In genomic region chr17:74502866-74503265, GRCh38 we compare ENCODE assay signal across 20 cellular contexts. TPM values are rescaled to one million over a fixed set of nuclear protein-coding genes. Genes with fewer than 3 reads are reported as not detected.
"Had no signal": no experiment of that assay in that cellular context is flagged by ENCODE, and none has a peak within 500 bp of the region (broad histone marks: within the 10 kb centered on the region; RNA-seq: fewer than 3 reads in every experiment).

No MANE protein-coding gene starts in this region.

- H3K4me1 ChIP-seq: esophagus squamous epithelium, pancreas, spleen, vagina had no signal

- H3K27me3 Mint-ChIP-seq: activated naive CD8-positive, alpha-beta T cell; effector memory CD8-positive, alpha-beta T cell; naive thymus-derived CD8-positive, alpha-beta T cell had no signal

- H3K4me3 Mint-ChIP-seq: activated CD4-positive, alpha-beta T cell treated with anti-CD3 and anti-CD28 coated beads, Interleukin-2, amount 10 ng/mL, durations not matched to agents 7 days and 5 days; activated CD8-positive, alpha-beta T cell treated with anti-CD3 and anti-CD28 coated beads, Interleukin-2, amount 10 ng/mL, durations not matched to agents 7 days and 5 days; activated naive CD8-positive, alpha-beta T cell; effector memory CD8-positive, alpha-beta T cell; immature natural killer cell; naive thymus-derived CD8-positive, alpha-beta T cell; stimulated activated naive B cell treated with anti-CD40 and anti-IgM and Interleukin-4, amounts not matched to agents 10 μg/mL and 1 μg/mL and 100 μg/mL, for 72 hours had no signal

- ATAC-seq: activated CD8-positive, alpha-beta T cell treated with anti-CD3 and anti-CD28 coated beads, Interleukin-2, amount 10 ng/mL, durations not matched to agents 7 days and 5 days; effector memory CD8-positive, alpha-beta T cell; naive thymus-derived CD8-positive, alpha-beta T cell; pancreas; sciatic nerve; stimulated activated naive B cell treated with anti-CD40 and anti-IgM and Interleukin-4, amounts not matched to agents 10 μg/mL and 1 μg/mL and 100 μg/mL, for 72 hours had no signal

- H3K27me3 ChIP-seq: cardiac muscle cell, esophagus squamous epithelium, pancreas, spleen, thyroid gland, vagina had no signal

- H3K9me3 ChIP-seq: esophagus squamous epithelium, pancreas, spleen, thyroid gland, vagina had no signal

- H3K9me3 Mint-ChIP-seq: activated CD4-positive, alpha-beta T cell treated with anti-CD3 and anti-CD28 coated beads, Interleukin-2, amount 10 ng/mL, durations not matched to agents 7 days and 5 days; effector memory CD8-positive, alpha-beta T cell; immature natural killer cell; naive thymus-derived CD8-positive, alpha-beta T cell had no signal

- H3K36me3 ChIP-seq: cardiac muscle cell, esophagus squamous epithelium, pancreas, spleen, thyroid gland, vagina had no signal

- DNase-seq: activated CD4-positive, alpha-beta T cell treated with anti-CD3 and anti-CD28 coated beads, Interleukin-2, amount 10 ng/mL, durations not matched to agents 7 days and 5 days; activated CD8-positive, alpha-beta T cell treated with anti-CD3 and anti-CD28 coated beads, Interleukin-2, amount 10 ng/mL, durations not matched to agents 7 days and 5 days; dermis blood vessel endothelial cell; effector memory CD8-positive, alpha-beta T cell; esophagus squamous epithelium; immature natural killer cell; mesendoderm; naive thymus-derived CD8-positive, alpha-beta T cell; pancreas; spleen; stimulated activated naive B cell treated with anti-CD40 and anti-IgM and Interleukin-4, amounts not matched to agents 10 μg/mL and 1 μg/mL and 100 μg/mL, for 72 hours; T-helper 1 cell; T-helper 9 cell; thyroid gland had no signal

- H3K4me1 Mint-ChIP-seq: activated CD4-positive, alpha-beta T cell treated with anti-CD3 and anti-CD28 coated beads, Interleukin-2, amount 10 ng/mL, durations not matched to agents 7 days and 5 days; immature natural killer cell; stimulated activated naive B cell treated with anti-CD40 and anti-IgM and Interleukin-4, amounts not matched to agents 10 μg/mL and 1 μg/mL and 100 μg/mL, for 72 hours had no signal

- H3K27ac ChIP-seq: cardiac muscle cell, esophagus squamous epithelium, pancreas, spleen, thyroid gland, vagina had no signal

- H3K4me3 ChIP-seq: cardiac muscle cell, esophagus squamous epithelium, pancreas, spleen, thyroid gland, vagina had no signal

- H3K36me3 Mint-ChIP-seq: activated naive CD8-positive, alpha-beta T cell; naive thymus-derived CD8-positive, alpha-beta T cell; stimulated activated naive B cell treated with anti-CD40 and anti-IgM and Interleukin-4, amounts not matched to agents 10 μg/mL and 1 μg/mL and 100 μg/mL, for 72 hours had no signal

- H3K27ac Mint-ChIP-seq: activated CD4-positive, alpha-beta T cell treated with anti-CD3 and anti-CD28 coated beads, Interleukin-2, amount 10 ng/mL, durations not matched to agents 7 days and 5 days; activated CD8-positive, alpha-beta T cell treated with anti-CD3 and anti-CD28 coated beads, Interleukin-2, amount 10 ng/mL, durations not matched to agents 7 days and 5 days; activated naive CD8-positive, alpha-beta T cell; effector memory CD8-positive, alpha-beta T cell; immature natural killer cell; naive thymus-derived CD8-positive, alpha-beta T cell; stimulated activated naive B cell treated with anti-CD40 and anti-IgM and Interleukin-4, amounts not matched to agents 10 μg/mL and 1 μg/mL and 100 μg/mL, for 72 hours had no signal

RNA-seq across cellular contexts. Expression of gene CD300LB, which starts 28.4 kb away (rescaled TPM):
- total RNA-seq: activated CD4-positive, alpha-beta T cell treated with anti-CD3 and anti-CD28 coated beads, Interleukin-2, amount 10 ng/mL, durations not matched to agents 7 days and 5 days; activated CD8-positive, alpha-beta T cell treated with anti-CD3 and anti-CD28 coated beads, Interleukin-2, amount 10 ng/mL, durations not matched to agents 7 days and 5 days; cardiac muscle cell; dermis blood vessel endothelial cell; fibroblast of villous mesenchyme; naive thymus-derived CD8-positive, alpha-beta T cell; pulmonary artery endothelial cell; thyroid gland had no signal
- polyA plus RNA-seq: cardiac muscle cell had no signal

RNA-seq across cellular contexts. Expression of gene CD300A, which starts 36.4 kb away (rescaled TPM):
- total RNA-seq: dermis blood vessel endothelial cell, fibroblast of villous mesenchyme, pulmonary artery endothelial cell had no signal

RNA-seq across cellular contexts. Expression of gene CD300C, which starts 43.0 kb away (rescaled TPM):
- total RNA-seq: dermis blood vessel endothelial cell; fibroblast of villous mesenchyme; naive thymus-derived CD8-positive, alpha-beta T cell; pulmonary artery endothelial cell; vagina had no signal
